36 cellular contexts compared by ENCODE assay signal in the genomic region with DNA sequence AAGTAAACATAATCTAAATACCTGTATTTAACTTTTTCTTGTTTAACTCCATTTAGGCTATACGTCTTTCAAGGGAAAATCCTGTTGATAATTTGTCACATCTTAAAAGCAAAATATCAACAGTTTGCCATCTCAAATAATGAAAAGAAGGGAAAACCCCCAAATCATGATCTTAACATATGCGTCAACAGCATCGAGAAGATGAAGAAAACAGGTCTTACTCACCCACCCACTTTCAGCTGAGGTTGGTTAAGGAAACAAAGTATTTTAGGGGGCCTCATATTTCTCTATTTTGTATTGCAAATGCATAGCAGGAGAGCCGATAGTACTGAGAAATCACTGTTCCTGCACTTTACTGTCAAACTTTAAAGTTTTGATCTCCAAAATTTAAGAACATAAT.
"Had no signal": no experiment of that assay in that cellular context is flagged by ENCODE, and none has a peak within 500 bp of the region (broad histone marks: within the 10 kb centered on the region; RNA-seq: fewer than 3 reads in every experiment).

No MANE protein-coding gene starts in this region.

- DNase-seq: activated B cell treated with CpG ODN at 0.5 μM for 24 hours; activated CD4-positive, alpha-beta memory T cell treated with anti-CD3 and anti-CD28 coated beads for 36 hours; activated CD4-positive, alpha-beta T cell treated with anti-CD3 and anti-CD28 coated beads for 4 hours; activated CD4-positive, alpha-beta T cell treated with anti-CD3 and anti-CD28 coated beads, Interleukin-2, amount 10 ng/mL, durations not matched to agents 24 days and 14 days; activated CD4-positive, alpha-beta T cell treated with anti-CD3 and anti-CD28 coated beads, Interleukin-2, amount 50 U/mL, for 1 hour; activated CD4-positive, alpha-beta T cell treated with anti-CD3 and anti-CD28 coated beads, Interleukin-2, amount 50 U/mL, for 4 hours; activated CD4-positive, CD25-positive, alpha-beta regulatory T cell treated with anti-CD3 and anti-CD28 coated beads, Interleukin-2, amount 50 U/mL, for 72 hours; activated CD8-positive, alpha-beta memory T cell treated with anti-CD3 and anti-CD28 coated beads, Interleukin-2, amount 50 U/mL, for 4 hours; activated effector memory CD4-positive, alpha-beta T cell treated with Interleukin-2 at 50 U/mL for 16 hours; activated gamma-delta T cell; activated naive CD4-positive, alpha-beta T cell treated with anti-CD3 and anti-CD28 coated beads, Interleukin-2, amount 10 ng/mL, durations not matched to agents 7 days and 5 days; activated naive CD4-positive, alpha-beta T cell treated with Interleukin-2 at 50 U/mL for 16 hours; activated naive CD8-positive, alpha-beta T cell treated with anti-CD3 and anti-CD28 coated beads, Interleukin-2, amount 10 ng/mL, durations not matched to agents 7 days and 5 days; activated naive CD8-positive, alpha-beta T cell treated with anti-CD3 and anti-CD28 coated beads, Interleukin-2, amount 50 U/mL, for 24 hours; activated T-cell treated with anti-CD3 and anti-CD28 coated beads for 4 hours; activated T-cell treated with anti-CD3 and anti-CD28 coated beads, Interleukin-2, amount 50 U/mL, for 48 hours; amygdala; anterior cingulate cortex; caudate nucleus; cerebellar nuclear complex; SW 1271; T-helper 1 cell; T-helper 9 cell had no signal

- ATAC-seq: activated naive CD8-positive, alpha-beta T cell treated with anti-CD3 and anti-CD28 coated beads, Interleukin-2, amount 50 U/mL, for 24 hours had no signal

- H3K9me3 ChIP-seq: ascending aorta had no signal

- H3K4me3 Mint-ChIP-seq: activated B cell treated with CpG ODN at 0.5 μM for 24 hours; activated CD4-positive, alpha-beta memory T cell treated with anti-CD3 and anti-CD28 coated beads for 36 hours; activated CD4-positive, alpha-beta T cell treated with anti-CD3 and anti-CD28 coated beads, Interleukin-2, amount 10 ng/mL, durations not matched to agents 24 days and 14 days; activated naive CD4-positive, alpha-beta T cell treated with anti-CD3 and anti-CD28 coated beads, Interleukin-2, amount 10 ng/mL, durations not matched to agents 7 days and 5 days; activated naive CD4-positive, alpha-beta T cell treated with anti-CD3 and anti-CD28 coated beads, Interleukin-2, amount 50 U/mL, for 24 hours; activated naive CD8-positive, alpha-beta T cell; activated naive CD8-positive, alpha-beta T cell treated with anti-CD3 and anti-CD28 coated beads, Interleukin-2, amount 10 ng/mL, durations not matched to agents 7 days and 5 days; activated naive CD8-positive, alpha-beta T cell treated with anti-CD3 and anti-CD28 coated beads, Interleukin-2, amount 50 U/mL, for 24 hours; activated T-helper 1 cell treated with anti-CD3 and anti-CD28 coated beads, Interleukin-12 subunit alpha, Interleukin-12 subunit beta, Interleukin-2, Interleukin-4 antibody, amounts not matched to agents 30 ng/mL and 10 ng/mL and 1 ng/mL, durations not matched to agents 14 hours and 24 hours and 36 hours; brain; central memory CD8-positive, alpha-beta T cell; T-helper 1 cell treated with Interleukin-12 subunit alpha and Interleukin-12 subunit beta and Interleukin-4 antibody, amounts not matched to agents 30 μg/mL and 1 μg/mL, for 36 hours; T-helper 2 cell treated with Interferon-gamma antibody and Interleukin-4, amounts not matched to agents 5 μg/mL and 100 μg/mL, for 36 hours had no signal

- H3K27me3 Mint-ChIP-seq: activated CD4-positive, alpha-beta T cell treated with anti-CD3 and anti-CD28 coated beads, Interleukin-2, amount 10 ng/mL, durations not matched to agents 24 days and 14 days; activated naive CD4-positive, alpha-beta T cell treated with anti-CD3 and anti-CD28 coated beads, Interleukin-2, amount 50 U/mL, for 24 hours; activated naive CD8-positive, alpha-beta T cell treated with anti-CD3 and anti-CD28 coated beads, Interleukin-2, amount 10 ng/mL, durations not matched to agents 7 days and 5 days; activated naive CD8-positive, alpha-beta T cell treated with anti-CD3 and anti-CD28 coated beads, Interleukin-2, amount 50 U/mL, for 24 hours had no signal

- H3K4me1 Mint-ChIP-seq: activated B cell treated with CpG ODN at 0.5 μM for 24 hours; activated naive CD4-positive, alpha-beta T cell treated with anti-CD3 and anti-CD28 coated beads, Interleukin-2, amount 10 ng/mL, durations not matched to agents 7 days and 5 days; activated naive CD4-positive, alpha-beta T cell treated with anti-CD3 and anti-CD28 coated beads, Interleukin-2, amount 50 U/mL, for 24 hours; activated naive CD8-positive, alpha-beta T cell treated with anti-CD3 and anti-CD28 coated beads, Interleukin-2, amount 10 ng/mL, durations not matched to agents 7 days and 5 days; activated naive CD8-positive, alpha-beta T cell treated with anti-CD3 and anti-CD28 coated beads, Interleukin-2, amount 50 U/mL, for 24 hours; central memory CD8-positive, alpha-beta T cell had no signal

- H3K27me3 ChIP-seq: ascending aorta, cardiac muscle cell had no signal

- H3K4me1 ChIP-seq: ascending aorta had no signal

- FAIRE-seq: colon, TTC549 had no signal

- H3K36me3 ChIP-seq: ascending aorta, cardiac muscle cell had no signal

- H3K27ac Mint-ChIP-seq: activated B cell treated with CpG ODN at 0.5 μM for 24 hours; activated CD4-positive, alpha-beta memory T cell treated with anti-CD3 and anti-CD28 coated beads for 36 hours; activated CD4-positive, alpha-beta T cell treated with anti-CD3 and anti-CD28 coated beads, Interleukin-2, amount 10 ng/mL, durations not matched to agents 24 days and 14 days; activated naive CD4-positive, alpha-beta T cell treated with anti-CD3 and anti-CD28 coated beads, Interleukin-2, amount 10 ng/mL, durations not matched to agents 7 days and 5 days; activated naive CD4-positive, alpha-beta T cell treated with anti-CD3 and anti-CD28 coated beads, Interleukin-2, amount 50 U/mL, for 24 hours; activated naive CD8-positive, alpha-beta T cell; activated naive CD8-positive, alpha-beta T cell treated with anti-CD3 and anti-CD28 coated beads, Interleukin-2, amount 10 ng/mL, durations not matched to agents 7 days and 5 days; activated naive CD8-positive, alpha-beta T cell treated with anti-CD3 and anti-CD28 coated beads, Interleukin-2, amount 50 U/mL, for 24 hours; activated T-helper 1 cell treated with anti-CD3 and anti-CD28 coated beads, Interleukin-12 subunit alpha, Interleukin-12 subunit beta, Interleukin-2, Interleukin-4 antibody, amounts not matched to agents 30 ng/mL and 10 ng/mL and 1 ng/mL, durations not matched to agents 14 hours and 24 hours and 36 hours; brain; T-helper 1 cell treated with Interleukin-12 subunit alpha and Interleukin-12 subunit beta and Interleukin-4 antibody, amounts not matched to agents 30 μg/mL and 1 μg/mL, for 36 hours; T-helper 2 cell treated with Interferon-gamma antibody and Interleukin-4, amounts not matched to agents 5 μg/mL and 100 μg/mL, for 36 hours had no signal

- H3K4me3 ChIP-seq: ascending aorta, cardiac muscle cell had no signal

- H3K9me3 Mint-ChIP-seq: activated B cell treated with CpG ODN at 0.5 μM for 24 hours; activated CD4-positive, alpha-beta memory T cell treated with anti-CD3 and anti-CD28 coated beads for 36 hours; activated CD4-positive, alpha-beta T cell treated with anti-CD3 and anti-CD28 coated beads, Interleukin-2, amount 10 ng/mL, durations not matched to agents 24 days and 14 days; activated naive CD4-positive, alpha-beta T cell treated with anti-CD3 and anti-CD28 coated beads, Interleukin-2, amount 10 ng/mL, durations not matched to agents 7 days and 5 days; activated naive CD4-positive, alpha-beta T cell treated with anti-CD3 and anti-CD28 coated beads, Interleukin-2, amount 50 U/mL, for 24 hours; activated naive CD8-positive, alpha-beta T cell treated with anti-CD3 and anti-CD28 coated beads, Interleukin-2, amount 10 ng/mL, durations not matched to agents 7 days and 5 days; activated naive CD8-positive, alpha-beta T cell treated with anti-CD3 and anti-CD28 coated beads, Interleukin-2, amount 50 U/mL, for 24 hours; activated T-helper 1 cell treated with anti-CD3 and anti-CD28 coated beads, Interleukin-12 subunit alpha, Interleukin-12 subunit beta, Interleukin-2, Interleukin-4 antibody, amounts not matched to agents 30 ng/mL and 10 ng/mL and 1 ng/mL, durations not matched to agents 14 hours and 24 hours and 36 hours; activated T-helper 2 cell treated with anti-CD3 and anti-CD28 coated beads, Interferon-gamma antibody, Interleukin-2, Interleukin-4, amounts not matched to agents 10 μg/mL and 5 μg/mL and 100 μg/mL, durations not matched to agents 14 hours and 24 hours and 36 hours; central memory CD8-positive, alpha-beta T cell; T-helper 1 cell treated with Interleukin-12 subunit alpha and Interleukin-12 subunit beta and Interleukin-4 antibody, amounts not matched to agents 30 μg/mL and 1 μg/mL, for 36 hours; T-helper 2 cell treated with Interferon-gamma antibody and Interleukin-4, amounts not matched to agents 5 μg/mL and 100 μg/mL, for 36 hours had no signal

- H3K27ac ChIP-seq: ascending aorta, cardiac muscle cell, VCaP had no signal

- H3K36me3 Mint-ChIP-seq: activated CD4-positive, alpha-beta memory T cell treated with anti-CD3 and anti-CD28 coated beads for 36 hours; activated naive CD4-positive, alpha-beta T cell treated with anti-CD3 and anti-CD28 coated beads, Interleukin-2, amount 10 ng/mL, durations not matched to agents 7 days and 5 days; activated naive CD4-positive, alpha-beta T cell treated with anti-CD3 and anti-CD28 coated beads, Interleukin-2, amount 50 U/mL, for 24 hours; activated naive CD8-positive, alpha-beta T cell; activated naive CD8-positive, alpha-beta T cell treated with anti-CD3 and anti-CD28 coated beads, Interleukin-2, amount 10 ng/mL, durations not matched to agents 7 days and 5 days; brain had no signal
